ENCODE assay signal across 2 cellular contexts in the genomic region with DNA sequence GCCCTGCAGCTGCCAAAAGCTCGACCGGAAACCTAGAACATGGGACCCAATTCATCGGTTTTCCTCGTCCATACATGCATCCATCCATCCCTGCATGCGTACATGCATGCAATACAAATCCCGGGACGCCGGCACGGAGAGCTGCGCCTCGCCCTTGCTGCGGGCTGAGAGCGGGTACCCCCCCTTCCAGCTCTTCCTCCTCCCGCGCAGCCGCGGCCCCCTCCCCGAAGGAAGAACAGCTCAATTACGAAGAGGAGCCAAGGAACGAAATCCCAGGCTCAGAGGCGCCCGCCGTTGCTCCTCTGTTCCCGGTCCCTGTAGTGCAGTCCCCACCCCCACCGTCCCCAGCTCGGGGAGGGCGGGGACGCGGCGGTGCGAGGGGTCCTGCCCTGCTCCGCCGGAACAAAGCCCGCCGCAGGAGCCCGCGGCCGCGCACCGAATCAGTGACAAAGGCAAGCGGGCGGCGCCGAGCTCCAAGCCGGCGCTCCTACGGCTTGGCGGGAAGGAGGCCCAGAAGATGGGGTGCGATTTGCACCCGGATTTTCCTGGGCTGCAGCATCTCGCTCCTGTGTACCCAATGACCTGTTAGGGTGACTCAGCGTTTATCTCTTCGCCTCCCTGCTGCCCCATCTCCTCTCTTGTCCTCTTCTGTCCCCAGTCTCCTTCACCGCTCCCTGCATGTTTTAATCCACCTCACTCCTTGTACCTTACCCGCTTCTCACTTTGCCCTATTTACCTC.
TF ChIP-seq lines count a peak whose summit lies in the region.

No MANE protein-coding gene starts in this region.

TF ChIP-seq in SK-N-SH, 30 proteins besides CTCF, POLR2A, EP300 and RAD21 (continued from another document):
- TF ChIP-seq, protein P1, sequence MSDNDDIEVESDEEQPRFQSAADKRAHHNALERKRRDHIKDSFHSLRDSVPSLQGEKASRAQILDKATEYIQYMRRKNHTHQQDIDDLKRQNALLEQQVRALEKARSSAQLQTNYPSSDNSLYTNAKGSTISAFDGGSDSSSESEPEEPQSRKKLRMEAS (IDR thresholded peaks at IDR 0.05; ENCODE audit: low read depth), result no peak
- TF ChIP-seq CHD2 (IDR thresholded peaks at IDR 0.05; ENCODE audit: low read length, partially characterized antibody) (no peak), JUND (IDR thresholded peaks at IDR 0.05) (no peak), RCOR1 (IDR thresholded peaks at IDR 0.05; ENCODE audit: low read length) (no peak), RXRA (IDR thresholded peaks at IDR 0.05; ENCODE audit: borderline replicate concordance, low read depth) (no peak)
- TF ChIP-seq, protein P2, sequence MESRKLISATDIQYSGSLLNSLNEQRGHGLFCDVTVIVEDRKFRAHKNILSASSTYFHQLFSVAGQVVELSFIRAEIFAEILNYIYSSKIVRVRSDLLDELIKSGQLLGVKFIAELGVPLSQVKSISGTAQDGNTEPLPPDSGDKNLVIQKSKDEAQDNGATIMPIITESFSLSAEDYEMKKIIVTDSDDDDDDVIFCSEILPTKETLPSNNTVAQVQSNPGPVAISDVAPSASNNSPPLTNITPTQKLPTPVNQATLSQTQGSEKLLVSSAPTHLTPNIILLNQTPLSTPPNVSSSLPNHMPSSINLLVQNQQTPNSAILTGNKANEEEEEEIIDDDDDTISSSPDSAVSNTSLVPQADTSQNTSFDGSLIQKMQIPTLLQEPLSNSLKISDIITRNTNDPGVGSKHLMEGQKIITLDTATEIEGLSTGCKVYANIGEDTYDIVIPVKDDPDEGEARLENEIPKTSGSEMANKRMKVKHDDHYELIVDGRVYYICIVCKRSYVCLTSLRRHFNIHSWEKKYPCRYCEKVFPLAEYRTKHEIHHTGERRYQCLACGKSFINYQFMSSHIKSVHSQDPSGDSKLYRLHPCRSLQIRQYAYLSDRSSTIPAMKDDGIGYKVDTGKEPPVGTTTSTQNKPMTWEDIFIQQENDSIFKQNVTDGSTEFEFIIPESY (IDR thresholded peaks at IDR 0.05; ENCODE audit: borderline replicate concordance, low read depth), result no peak
TF ChIP-seq in SK-N-SH: peak in this region for 0.

TF ChIP-seq in SK-N-SH treated with all-trans-retinoic acid at 6 μM for 48 hours, 23 proteins besides CTCF, POLR2A, EP300 and RAD21 (continued from another document):
- TF ChIP-seq, protein P3, sequence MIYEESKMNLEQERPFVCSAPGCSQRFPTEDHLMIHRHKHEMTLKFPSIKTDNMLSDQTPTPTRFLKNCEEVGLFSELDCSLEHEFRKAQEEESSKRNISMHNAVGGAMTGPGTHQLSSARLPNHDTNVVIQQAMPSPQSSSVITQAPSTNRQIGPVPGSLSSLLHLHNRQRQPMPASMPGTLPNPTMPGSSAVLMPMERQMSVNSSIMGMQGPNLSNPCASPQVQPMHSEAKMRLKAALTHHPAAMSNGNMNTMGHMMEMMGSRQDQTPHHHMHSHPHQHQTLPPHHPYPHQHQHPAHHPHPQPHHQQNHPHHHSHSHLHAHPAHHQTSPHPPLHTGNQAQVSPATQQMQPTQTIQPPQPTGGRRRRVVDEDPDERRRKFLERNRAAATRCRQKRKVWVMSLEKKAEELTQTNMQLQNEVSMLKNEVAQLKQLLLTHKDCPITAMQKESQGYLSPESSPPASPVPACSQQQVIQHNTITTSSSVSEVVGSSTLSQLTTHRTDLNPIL (CRISPR knock-in tag; IDR thresholded peaks at IDR 0.05; ENCODE audit: low read depth), result no peak
- no peak for TF ChIP-seq ZNF70 (CRISPR knock-in tag; IDR thresholded peaks at IDR 0.05)
